Comparison of ENCODE assay signal across 14 cellular contexts in genomic region chr12:82682326-82682725, GRCh38. TPM values are rescaled to one million over a fixed set of nuclear protein-coding genes. Genes with fewer than 3 reads are reported as not detected.
DNase-seq lines count a peak whose midpoint lies in the region; ATAC-seq and TF ChIP-seq lines count a peak whose summit lies in the region.
"Had no signal": no experiment of that assay in that cellular context is flagged by ENCODE, and none has a peak within 500 bp of the region (broad histone marks: within the 10 kb centered on the region; RNA-seq: fewer than 3 reads in every experiment).

No MANE protein-coding gene starts in this region.

- no peak overlapping the region for H3K27ac Mint-ChIP-seq in activated CD4-positive, alpha-beta T cell treated with anti-CD3 and anti-CD28 coated beads, Interleukin-2, amount 10 ng/mL, durations not matched to agents 24 days and 14 days
- peak overlapping the region; percentile 69 for H3K27ac Mint-ChIP-seq in glutamatergic neuron (ENCODE audit: unreplicated experiment)
- H3K27ac Mint-ChIP-seq: CD4-positive, alpha-beta T cell; effector memory CD8-positive, alpha-beta T cell had no signal

- 72 to 95% methylated on average over 1 of the region's 1 CpG for WGBS in thyroid gland, 2 donors

- no TSS peak for BruUV-seq in PC-3 (replicated peaks; lab: Mats Ljungman, UMichigan)

- POLR2A ChIA-PET in PC-3 (lab: Charles Lee; ENCODE audit: unreplicated experiment) = no interaction called here
- POLR2A ChIA-PET in HEK293T (lab: Yijun Ruan, JAX) = no interaction called here

- peak overlapping the region; percentile 49 for H2AFZ ChIP-seq in PC-3 (ENCODE audit: low read length)

- peaks cover 31% of the 10 kb centered on the region for H3K4me1 ChIP-seq in PC-3 (ENCODE audit: insufficient read depth, low read length)
- peaks cover 0 to 4% of the 10 kb centered on the region in 2 donors for H3K4me1 ChIP-seq in thyroid gland

- no peak for TF ChIP-seq POLR2A in thyroid gland (IDR thresholded peaks at IDR 0.05)

- no peaks in the 10 kb centered on the region for H3F3A ChIP-seq in PC-3 (ENCODE audit: low read length, unreplicated experiment)

- H3K27ac ChIP-seq in PC-3 (ENCODE audit: low read length) (peak overlapping the region; percentile 78), thyroid gland (peak overlapping the region in 2 of 3 donors; percentile 4 to 34)

- peaks cover 28% of the 10 kb centered on the region for H3K27me3 Mint-ChIP-seq in activated CD4-positive, alpha-beta T cell treated with anti-CD3 and anti-CD28 coated beads, Interleukin-2, amount 10 ng/mL, durations not matched to agents 24 days and 14 days
- H3K27me3 Mint-ChIP-seq in glutamatergic neuron (ENCODE audit: unreplicated experiment) = peaks cover 5% of the 10 kb centered on the region

- intact Hi-C loops in activated CD4-positive, alpha-beta T cell treated with anti-CD3 and anti-CD28 coated beads, Interleukin-2, amount 10 ng/mL, durations not matched to agents 24 days and 14 days (cut with micrococcal nuclease) = loop anchor here (10.0 kb wide), 2 partner anchors 148 to 322 kb away; no protein-coding TSS in a partner anchor
- intact Hi-C loops in PC-3 (cut with micrococcal nuclease) = loop anchor here (2.0 to 10.0 kb wide), 3 partner anchors 156 to 1132 kb away; no protein-coding TSS in a partner anchor
- intact Hi-C loops in thyroid gland (cut with DNase I) = no loop called here

- peak overlapping the region; percentile 72 for H3K4me2 ChIP-seq in PC-3 (ENCODE audit: low read length)

- H3K9me3 Mint-ChIP-seq in activated CD4-positive, alpha-beta T cell treated with anti-CD3 and anti-CD28 coated beads, Interleukin-2, amount 10 ng/mL, durations not matched to agents 24 days and 14 days = no peaks in the 10 kb centered on the region
- H3K9me3 Mint-ChIP-seq in glutamatergic neuron (ENCODE audit: unreplicated experiment) = peaks cover 5% of the 10 kb centered on the region
- H3K9me3 Mint-ChIP-seq: CD4-positive, alpha-beta T cell; effector memory CD8-positive, alpha-beta T cell had no signal

- H3K27me3 ChIP-seq in PC-3 (ENCODE audit: low read length) (no peaks in the 10 kb centered on the region), thyroid gland (no peaks in the 10 kb centered on the region)

- H3K36me3 ChIP-seq in PC-3 (ENCODE audit: low read depth, low read length) = no peaks in the 10 kb centered on the region
- no peaks in the 10 kb centered on the region for H3K36me3 ChIP-seq in thyroid gland

- CTCF ChIA-PET in PC-3 (lab: Charles Lee) (no interaction called here), HEK293T (lab: Yijun Ruan, JAX) (no interaction called here)

- H3K4me3 Mint-ChIP-seq in activated CD4-positive, alpha-beta T cell treated with anti-CD3 and anti-CD28 coated beads, Interleukin-2, amount 10 ng/mL, durations not matched to agents 24 days and 14 days = no peak overlapping the region
- no peak overlapping the region for H3K4me3 Mint-ChIP-seq in glutamatergic neuron (ENCODE audit: unreplicated experiment)
- H3K4me3 Mint-ChIP-seq: CD4-positive, alpha-beta T cell; effector memory CD8-positive, alpha-beta T cell had no signal

- no peaks in the 10 kb centered on the region for H3K36me3 Mint-ChIP-seq in activated CD4-positive, alpha-beta T cell treated with anti-CD3 and anti-CD28 coated beads, Interleukin-2, amount 10 ng/mL, durations not matched to agents 24 days and 14 days (ENCODE audit: low read depth)
- H3K36me3 Mint-ChIP-seq in glutamatergic neuron (ENCODE audit: unreplicated experiment) = no peaks in the 10 kb centered on the region

- H3K9me2 ChIP-seq in PC-3 (replicated peaks; ENCODE audit: low read length) = no peaks in the 10 kb centered on the region

- DNase-seq in activated CD4-positive, alpha-beta T cell treated with anti-CD3 and anti-CD28 coated beads, Interleukin-2, amount 10 ng/mL, durations not matched to agents 24 days and 14 days = peak; percentile 45
- DNase-seq in activated CD4-positive, alpha-beta T cell treated with anti-CD3 and anti-CD28 coated beads for 1 hour = no peak
- DNase-seq in PC-3 = peak; percentile 30
- DNase-seq in glutamatergic neuron = no peak
- no peak for DNase-seq in thyroid gland
- no peak for DNase-seq in kidney glomerular epithelial cell (lab: John Stamatoyannopoulos, UW)
- no peak for DNase-seq in NCI-H187 (lab: John Stamatoyannopoulos, UW)
- no peak for DNase-seq in HEK293T (ENCODE audit: extremely low spot score)
- DNase-seq: activated T-cell treated with anti-CD3 and anti-CD28 coated beads for 4 hours; CD4-positive, alpha-beta T cell; effector memory CD8-positive, alpha-beta T cell; mucosa of descending colon; NCI-H446 treated with DMSO at 0.1 percent for 48 hours had no signal

- H3K79me2 ChIP-seq in PC-3 (ENCODE audit: low read length) = no peaks in the 10 kb centered on the region

- no peak for ATAC-seq in PC-3
- ATAC-seq: effector memory CD8-positive, alpha-beta T cell; HepG2 had no signal

- peaks cover 6% of the 10 kb centered on the region for H3K4me1 Mint-ChIP-seq in activated CD4-positive, alpha-beta T cell treated with anti-CD3 and anti-CD28 coated beads, Interleukin-2, amount 10 ng/mL, durations not matched to agents 24 days and 14 days
- peaks cover 13% of the 10 kb centered on the region for H3K4me1 Mint-ChIP-seq in glutamatergic neuron (ENCODE audit: low read depth, unreplicated experiment)

- H3K9ac ChIP-seq in PC-3 (ENCODE audit: low read length) = peak overlapping the region; percentile 41; the same call in 1 of the 2 replicates

- H3K9me3 ChIP-seq in PC-3 (ENCODE audit: low read length) (no peaks in the 10 kb centered on the region), thyroid gland (no peaks in the 10 kb centered on the region)
- H3K9me3 ChIP-seq: mucosa of descending colon had no signal

- H3K4me3 ChIP-seq in PC-3 (ENCODE audit: low read length) = peak overlapping the region; percentile 23; the same call in 1 of the 2 replicates
- no peak overlapping the region for H3K4me3 ChIP-seq in thyroid gland (replicated peaks in 1 of 3)
- H3K4me3 ChIP-seq: mucosa of descending colon had no signal

- no peaks in the 10 kb centered on the region for H4K20me1 ChIP-seq in PC-3 (ENCODE audit: low read length)

- TF ChIP-seq CTCF in PC-3 (conservative IDR thresholded peaks at IDR 0.05; ENCODE audit: low read depth, low read length) (no peak), glutamatergic neuron (IDR thresholded peaks at IDR 0.05; ENCODE audit: partially characterized antibody, unreplicated experiment) (no peak), thyroid gland (IDR thresholded peaks at IDR 0.05) (no peak)

TF ChIP-seq in HEK293T, 16 proteins besides CTCF, POLR2A, EP300 and RAD21:
- TF ChIP-seq FOXM1 (IDR thresholded peaks at IDR 0.05; ENCODE audit: borderline replicate concordance) (no peak), TARDBP (IDR thresholded peaks at IDR 0.05) (no peak), SP1 (IDR thresholded peaks at IDR 0.05) (no peak), SUZ12 (IDR thresholded peaks at IDR 0.05) (no peak), FOXA1 (IDR thresholded peaks at IDR 0.05) (no peak), NFRKB (IDR thresholded peaks at IDR 0.05) (no peak), PKNOX1 (IDR thresholded peaks at IDR 0.05) (no peak), HDGF (IDR thresholded peaks at IDR 0.05; ENCODE audit: borderline replicate concordance) (no peak), CTBP1 (IDR thresholded peaks at IDR 0.05; ENCODE audit: borderline replicate concordance) (no peak), L3MBTL2 (conservative IDR thresholded peaks at IDR 0.05) (no peak), BHLHE40 (IDR thresholded peaks at IDR 0.05; ENCODE audit: borderline replicate concordance) (no peak), ELF4 (IDR thresholded peaks at IDR 0.05) (no peak), FOXK2 (IDR thresholded peaks at IDR 0.05) (no peak)

RNA-seq across cellular contexts. Expression of gene TMTC2, which starts 4.4 kb away (rescaled TPM):
- total RNA-seq in activated CD4-positive, alpha-beta T cell treated with anti-CD3 and anti-CD28 coated beads, Interleukin-2, amount 10 ng/mL, durations not matched to agents 24 days and 14 days = 1.9 and 2.5 TPM in 2 replicates
- total RNA-seq in PC-3 (2014; rRNA removed) (10.7 and 17.5 TPM in 2 replicates), glutamatergic neuron (ENCODE audit: unreplicated experiment) (99.3 TPM), thyroid gland (10 to 100 TPM; 18.8 to 30.7 (median 21.0) TPM)

Comparison
In these comparisons a context has a peak if more than half of its experiments do, and no peak if none do; other contexts are left out.
1. DNase-seq: peak in activated CD4-positive, alpha-beta T cell treated with anti-CD3 and anti-CD28 coated beads, Interleukin-2, amount 10 ng/mL, durations not matched to agents 24 days and 14 days (single experiment) and PC-3 (single experiment); none in activated CD4-positive, alpha-beta T cell treated with anti-CD3 and anti-CD28 coated beads for 1 hour (single experiment), glutamatergic neuron (single experiment), thyroid gland (0 of 2), kidney glomerular epithelial cell (single experiment), NCI-H187 (0 of 2) and HEK293T (single experiment).